In the genomic region with DNA sequence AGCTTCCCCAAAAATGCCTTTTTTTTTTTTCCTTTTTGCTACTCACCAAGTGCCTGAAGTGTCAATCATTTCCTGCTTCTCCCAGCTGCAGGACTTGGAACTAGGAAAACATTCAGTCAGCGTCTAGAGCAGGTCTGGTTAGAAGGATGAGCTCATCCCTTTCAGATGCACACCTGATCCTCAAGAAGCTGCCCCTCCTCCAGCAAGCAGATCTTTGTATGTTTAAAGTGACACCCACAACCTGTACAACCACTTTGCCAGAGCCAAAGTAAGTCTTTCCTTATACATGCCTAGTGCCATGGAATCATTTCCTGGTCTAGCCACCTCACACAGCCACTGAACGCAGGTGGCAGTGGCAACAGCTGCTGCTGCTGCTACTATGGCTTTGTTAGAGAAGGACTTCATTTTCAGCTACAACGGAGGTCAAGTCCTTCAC, we compare ENCODE assay signal across 10 cellular contexts. TPM values are rescaled to one million over a fixed set of nuclear protein-coding genes. Genes with fewer than 3 reads are reported as not detected.
DNase-seq lines count a peak whose midpoint lies in the region; ATAC-seq, FAIRE-seq and TF ChIP-seq lines count a peak whose summit lies in the region.
"Had no signal": no experiment of that assay in that cellular context is flagged by ENCODE, and none has a peak within 500 bp of the region (broad histone marks: within the 10 kb centered on the region; RNA-seq: fewer than 3 reads in every experiment).

No MANE protein-coding gene starts in this region.

- FAIRE-seq in bronchial epithelial cell (lab: Jason Lieb, UNC) = peak; percentile 90

- no peak for TF ChIP-seq CTCF in bronchial epithelial cell (IDR thresholded peaks at IDR 0.05; ENCODE audit: insufficient read depth, low read length, severe bottlenecking)

- H3K9me3 ChIP-seq in mucosa of stomach (ENCODE audit: control insufficient read depth, low read length) = no peaks in the 10 kb centered on the region
- H3K9me3 ChIP-seq: sigmoid colon had no signal

- H3K36me3 ChIP-seq in bronchial epithelial cell (ENCODE audit: control insufficient read depth, insufficient read depth, low read length) (no peaks in the 10 kb centered on the region), mucosa of stomach (ENCODE audit: control insufficient read depth, insufficient read depth, low read length) (no peaks in the 10 kb centered on the region)
- H3K36me3 ChIP-seq: sigmoid colon had no signal

- ATAC-seq in HG02759 (IDR thresholded peaks at IDR 0.05; ENCODE audit: unreplicated experiment) (no peak), HG02798 (IDR thresholded peaks at IDR 0.05; ENCODE audit: poor library complexity, unreplicated experiment) (no peak), GM21528 (IDR thresholded peaks at IDR 0.05; ENCODE audit: low FRiP score, unreplicated experiment) (no peak)

- H3K9ac ChIP-seq in mucosa of stomach (ENCODE audit: low read length) = peak overlapping the region; percentile 74

- H3K27me3 ChIP-seq in bronchial epithelial cell (ENCODE audit: control insufficient read depth, insufficient read depth, low read length) = no peaks in the 10 kb centered on the region
- no peaks in the 10 kb centered on the region for H3K27me3 ChIP-seq in mucosa of stomach (ENCODE audit: control insufficient read depth, insufficient read depth, low read length)
- H3K27me3 ChIP-seq: sigmoid colon had no signal

- DNase-seq in Caki2 (ENCODE audit: low read depth) (peak; percentile 63), M059J (ENCODE audit: low read depth) (peak; percentile 47), bronchial epithelial cell (ENCODE audit: low read depth) (peak; percentile 99), HuH-7.5 (ENCODE audit: low spot score) (no peak)
- DNase-seq: CD4-positive, CD25-positive, alpha-beta regulatory T cell; sigmoid colon had no signal

- H3K4me3 ChIP-seq in bronchial epithelial cell (ENCODE audit: low read depth, low read length) = no peak overlapping the region
- H3K4me3 ChIP-seq in mucosa of stomach (ENCODE audit: low read length) = peak overlapping the region; percentile 0
- H3K4me3 ChIP-seq: sigmoid colon had no signal

- in situ Hi-C loops in Caki2 (cut with HindIII; ENCODE audit: low pct_unique_long_range_greater_than_20kb, low sequenced_read_pairs) = no loop called here

- H3K4me1 ChIP-seq in mucosa of stomach (ENCODE audit: control insufficient read depth, insufficient read depth, low read length) = peaks cover 15% of the 10 kb centered on the region
- H3K4me1 ChIP-seq: sigmoid colon had no signal

RNA-seq across cellular contexts. Expression of gene USP54, which starts 10.4 kb away (rescaled TPM):
- total RNA-seq in Caki2 (2014; rRNA removed; shearing (Covaris generic); ENCODE audit: low replicate concordance) = 15.0 and 17.3 TPM in 2 replicates
- 6.8 and 13.5 TPM in 2 replicates for total RNA-seq in M059J (2014; rRNA removed; shearing (Covaris generic))
- 5.8 and 24.5 TPM in 2 replicates for total RNA-seq in bronchial epithelial cell

RNA-seq across cellular contexts. Expression of gene MYOZ1, which starts 39.8 kb away (rescaled TPM):
- total RNA-seq in Caki2 (2014; rRNA removed; shearing (Covaris generic); ENCODE audit: low replicate concordance) = not detected in 2 replicates
- total RNA-seq in M059J (2014; rRNA removed; shearing (Covaris generic)) = 1.0 and 2.8 TPM in 2 replicates
- not detected in 2 replicates for total RNA-seq in bronchial epithelial cell
- total RNA-seq: CD4-positive, CD25-positive, alpha-beta regulatory T cell; sigmoid colon had no signal

RNA-seq across cellular contexts. Expression of gene SYNPO2L, which starts 54.3 kb away (rescaled TPM):
- total RNA-seq in Caki2 (2014; rRNA removed; shearing (Covaris generic); ENCODE audit: low replicate concordance) = not detected in 2 replicates
- not detected in 2 replicates for total RNA-seq in M059J (2014; rRNA removed; shearing (Covaris generic))
- under 0.01 TPM in 1 of 2 replicates, not detected in the other for total RNA-seq in bronchial epithelial cell
- total RNA-seq: CD4-positive, CD25-positive, alpha-beta regulatory T cell; sigmoid colon had no signal
